9 cellular contexts compared by ENCODE assay signal in the genomic region with DNA sequence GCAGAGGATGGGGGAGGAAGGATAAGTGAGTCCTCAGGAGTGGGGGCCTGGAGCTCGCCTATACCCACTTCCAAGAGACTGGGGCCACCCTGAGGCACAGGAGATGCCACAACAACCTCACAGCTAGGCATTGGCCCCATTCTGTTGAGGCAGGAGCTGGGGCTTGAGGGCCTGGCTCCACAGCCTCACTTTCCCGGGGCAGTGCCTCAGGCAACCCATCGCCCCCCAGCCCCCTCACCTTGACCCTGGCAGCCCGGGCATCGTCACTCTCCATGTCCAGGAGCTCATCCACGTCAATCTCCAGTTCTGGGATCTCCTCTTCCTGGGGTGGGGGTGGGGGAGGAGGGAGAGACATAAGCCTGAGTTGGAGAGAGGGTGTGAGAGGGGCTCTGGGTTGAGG. TPM values are rescaled to one million over a fixed set of nuclear protein-coding genes. Genes with fewer than 3 reads are reported as not detected.
DNase-seq lines count a peak whose midpoint lies in the region; ATAC-seq and TF ChIP-seq lines count a peak whose summit lies in the region.
"Had no signal": no experiment of that assay in that cellular context is flagged by ENCODE, and none has a peak within 500 bp of the region (broad histone marks: within the 10 kb centered on the region; RNA-seq: fewer than 3 reads in every experiment).

No MANE protein-coding gene starts in this region.

- H3K9ac ChIP-seq in mammary epithelial cell (ENCODE audit: insufficient read depth, low read length) (peak overlapping the region; percentile 76), mucosa of rectum (ENCODE audit: low read depth in 1 of 2, low read length in 2 of 2) (peak overlapping the region; percentile 84)

- intact Hi-C loops in mammary epithelial cell (cut with micrococcal nuclease) = no loop called here

- H3K4me3 ChIP-seq in HL-60 (replicated peaks; ENCODE audit: insufficient read depth, low read length) (peak overlapping the region; percentile 81), mammary epithelial cell (replicated peaks in 1 of 3; ENCODE audit: insufficient read depth in 1 of 3, low read depth in 2 of 3, low read length in 3 of 3) (peak overlapping the region; percentile 79 to 84 (median 82)), mucosa of rectum (ENCODE audit: low read length in 2 of 2) (peak overlapping the region; percentile 91)

- H3K9me3 ChIP-seq in mammary epithelial cell (replicated peaks; ENCODE audit: insufficient read depth, low read length) = no peaks in the 10 kb centered on the region
- H3K9me3 ChIP-seq in mucosa of rectum (ENCODE audit: control insufficient read depth in 2 of 2, low read length in 2 of 2) = no peaks in the 10 kb centered on the region

- peak overlapping the region; percentile 86 for H3K4me2 ChIP-seq in mammary epithelial cell (ENCODE audit: insufficient read depth, low read depth, low read length)

- peaks cover 48% of the 10 kb centered on the region for H3K79me2 ChIP-seq in mammary epithelial cell (ENCODE audit: insufficient read depth, low read length)

- BruUV-seq in mammary epithelial cell (replicated peaks; lab: Mats Ljungman, UMichigan) = no TSS peak

- H4K20me1 ChIP-seq in mammary epithelial cell (ENCODE audit: insufficient read depth, low read length) = no peaks in the 10 kb centered on the region

- peak overlapping the region; percentile 97 for H3K27ac ChIP-seq in 22Rv1
- peak overlapping the region; percentile 93 for H3K27ac ChIP-seq in HL-60 (replicated peaks)
- H3K27ac ChIP-seq in mammary epithelial cell (ENCODE audit: insufficient read depth, low read depth, low read length) = peak overlapping the region; percentile 77
- H3K27ac ChIP-seq in mucosa of rectum (ENCODE audit: low read depth in 2 of 2, low read length in 2 of 2) = peak overlapping the region; percentile 93

- no peak for ATAC-seq in HG03565 (IDR thresholded peaks at IDR 0.05; ENCODE audit: unreplicated experiment)
- no peak for ATAC-seq in GM18861 (IDR thresholded peaks at IDR 0.05; ENCODE audit: unreplicated experiment)
- ATAC-seq in HG03457 (IDR thresholded peaks at IDR 0.05; ENCODE audit: unreplicated experiment) = no peak

- WGBS in mammary epithelial cell (ENCODE audit: low coverage, missing lambda C conversion rate) = 25% methylated on average over 4 of the region's 6 CpGs

- dilution Hi-C loops in mammary epithelial cell (cut with HindIII; ENCODE audit: low sequenced_read_pairs) = no loop called here

- in situ Hi-C loops in mammary epithelial cell (cut with MboI; ENCODE audit: low sequenced_read_pairs in 2 of 2) = no loop called here

- CTCF ChIA-PET in mammary epithelial cell (lab: Charles Lee; ENCODE audit: low non-redundant PET) = interaction anchor here (0.5 to 0.7 kb wide), 2 partner anchors 12 to 41 kb away, joined by 5 to 6 read pairs; no protein-coding TSS in a partner anchor

- TF ChIP-seq CTCF in 22Rv1 (IDR thresholded peaks at IDR 0.05) (no peak), HL-60 (IDR thresholded peaks at IDR 0.05; ENCODE audit: insufficient read depth, low read length) (no peak), mammary epithelial cell (conservative IDR thresholded peaks at IDR 0.05 in 1 of 2, IDR thresholded peaks at IDR 0.05 in 1 of 2; ENCODE audit: extremely low read depth in 1 of 2, insufficient read depth in 1 of 2, low read depth in 1 of 2, low read length in 2 of 2) (no peak)

- H3K36me3 ChIP-seq in mammary epithelial cell (ENCODE audit: insufficient read depth, low read length) (peaks cover 7% of the 10 kb centered on the region), mucosa of rectum (ENCODE audit: control insufficient read depth in 2 of 2, insufficient read depth in 2 of 2, low read length in 2 of 2) (peaks cover 7 to 8% of the 10 kb centered on the region in 2 donors)

- no peak overlapping the region for H2AFZ ChIP-seq in mammary epithelial cell (ENCODE audit: low read depth, low read length)

- no peak for DNase-seq in HL-60 (ENCODE audit: low read depth in 1 of 2, low spot score in 1 of 2)
- DNase-seq in mammary epithelial cell = no peak
- no peak for DNase-seq in stimulated activated CD4-positive, alpha-beta T cell treated with anti-CD3 and anti-CD28 coated beads, Interleukin-4, amount 100 ng/mL, for 1 hour
- DNase-seq: NCI-H1048 had no signal

- H3K4me1 ChIP-seq in mammary epithelial cell (ENCODE audit: insufficient read depth, low read length) (peaks cover 41% of the 10 kb centered on the region), mucosa of rectum (ENCODE audit: control insufficient read depth in 2 of 2, insufficient read depth in 2 of 2, low read length in 2 of 2) (peaks cover 37 to 43% of the 10 kb centered on the region in 2 donors)

- H3K27me3 ChIP-seq in HL-60 (ENCODE audit: insufficient read depth, poor library complexity, severe bottlenecking) = no peaks in the 10 kb centered on the region
- no peaks in the 10 kb centered on the region for H3K27me3 ChIP-seq in mammary epithelial cell (ENCODE audit: insufficient read depth, low read length)
- H3K27me3 ChIP-seq in mucosa of rectum (ENCODE audit: control insufficient read depth in 2 of 2, insufficient read depth in 2 of 2, low read length in 2 of 2) = no peaks in the 10 kb centered on the region

RNA-seq across cellular contexts. Expression of gene PPP1R14B, which starts 1.8 kb away (rescaled TPM):
- 100 to 1,000 TPM; 118 to 362 TPM for total RNA-seq in mammary epithelial cell
- polyA plus RNA-seq in mammary epithelial cell = 265 TPM
- polyA minus RNA-seq in mammary epithelial cell = 190 TPM

RNA-seq across cellular contexts. Expression of gene FKBP2, which starts 4.1 kb away (rescaled TPM):
- total RNA-seq in mammary epithelial cell = 10 to 100 TPM; 15.5 to 59.6 TPM
- 55.7 TPM for polyA plus RNA-seq in mammary epithelial cell
- 56.6 TPM for polyA minus RNA-seq in mammary epithelial cell

RNA-seq across cellular contexts. Expression of gene PLCB3, which starts 6.4 kb away (rescaled TPM):
- 10 to 100 TPM; 48.5 to 67.9 TPM for total RNA-seq in mammary epithelial cell
- polyA plus RNA-seq in mammary epithelial cell = 42.2 TPM
- 78.5 TPM for polyA minus RNA-seq in mammary epithelial cell

RNA-seq across cellular contexts. Expression of gene VEGFB, which starts 10.6 kb away (rescaled TPM):
- total RNA-seq in mammary epithelial cell = 10 to 100 TPM; 13.0 to 82.7 TPM
- 20.4 TPM for polyA plus RNA-seq in mammary epithelial cell
- polyA minus RNA-seq in mammary epithelial cell = 69.9 TPM

RNA-seq across cellular contexts. Expression of gene DNAJC4, which starts 14.6 kb away (rescaled TPM):
- total RNA-seq in mammary epithelial cell = 10 to 100 TPM; 10.2 to 15.6 TPM
- polyA plus RNA-seq in mammary epithelial cell = 10.9 TPM
- 3.1 TPM for polyA minus RNA-seq in mammary epithelial cell
